19 cellular contexts compared by ENCODE assay signal in genomic region chr1:222028151-222028550, GRCh38.
"Had no signal": no experiment of that assay in that cellular context is flagged by ENCODE, and none has a peak within 500 bp of the region (broad histone marks: within the 10 kb centered on the region; RNA-seq: fewer than 3 reads in every experiment).

No MANE protein-coding gene starts in this region.

- FAIRE-seq: bronchial epithelial cell, islet of Langerhans, small intestine had no signal

- H3K4me1 ChIP-seq: prostate gland, transverse colon, vagina had no signal

- H3K27ac ChIP-seq: gastrocnemius medialis, heart right ventricle, prostate gland, transverse colon, vagina had no signal

- ATAC-seq: gastrocnemius medialis, heart right ventricle, left colon, right cardiac atrium, WTC11 had no signal

- H3K9me3 ChIP-seq: gastrocnemius medialis, heart right ventricle, prostate gland, transverse colon, vagina had no signal

- H3K27me3 ChIP-seq: gastrocnemius medialis, heart right ventricle, transverse colon, vagina had no signal

- H3K36me3 ChIP-seq: gastrocnemius medialis, heart right ventricle, prostate gland, transverse colon, vagina had no signal

- H3K4me3 ChIP-seq: gastrocnemius medialis, heart right ventricle, prostate gland, transverse colon, vagina had no signal

- DNase-seq: activated CD4-positive, alpha-beta memory T cell treated with anti-CD3 and anti-CD28 coated beads, Interleukin-2, amount 10 ng/mL, durations not matched to agents 7 days and 5 days; activated CD4-positive, alpha-beta T cell treated with anti-CD3 and anti-CD28 coated beads for 4 hours; activated naive CD4-positive, alpha-beta T cell treated with anti-CD3 and anti-CD28 coated beads, Interleukin-2, amount 10 ng/mL, durations not matched to agents 7 days and 5 days; activated T-cell treated with anti-CD3 and anti-CD28 coated beads, Interleukin-2, amount 50 U/mL, for 24 hours; dermis blood vessel endothelial cell; gastrocnemius medialis; heart right ventricle; left colon; right cardiac atrium; small intestine; stimulated activated CD4-positive, alpha-beta T cell treated with anti-CD3 and anti-CD28 coated beads, Interleukin-4, amount 100 ng/mL, for 4 hours; stimulated activated CD8-positive, alpha-beta memory T cell treated with anti-CD3 and anti-CD28 coated beads, Interleukin-4, amount 100 ng/mL, for 48 hours; stimulated activated naive CD4-positive, alpha-beta T cell treated with Interleukin-2 at 50 U/mL for 16 hours; transverse colon had no signal
